ENCODE assay signal across 16 cellular contexts in the genomic region with DNA sequence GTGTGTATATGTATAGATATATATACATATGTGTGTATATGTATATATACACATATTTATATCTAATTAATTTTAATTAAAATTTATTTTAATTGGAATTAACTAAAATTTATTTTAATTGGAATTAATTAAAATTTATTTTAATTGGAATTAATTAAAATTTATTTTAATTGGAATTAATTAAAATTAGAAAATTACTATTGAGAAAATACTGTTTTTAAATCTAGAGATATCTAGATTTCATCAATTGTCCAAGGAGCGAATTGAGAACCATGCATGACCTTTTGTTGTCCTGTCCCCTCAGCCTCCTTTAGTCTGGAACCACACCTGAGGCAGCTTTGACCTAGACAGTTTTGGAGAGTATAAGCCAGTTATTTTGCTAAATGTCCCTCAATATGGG. TPM values are rescaled to one million over a fixed set of nuclear protein-coding genes. Genes with fewer than 3 reads are reported as not detected.
DNase-seq lines count a peak whose midpoint lies in the region; ATAC-seq, FAIRE-seq and TF ChIP-seq lines count a peak whose summit lies in the region.
"Had no signal": no experiment of that assay in that cellular context is flagged by ENCODE, and none has a peak within 500 bp of the region (broad histone marks: within the 10 kb centered on the region; RNA-seq: fewer than 3 reads in every experiment).

No MANE protein-coding gene starts in this region.

- H3K27ac ChIP-seq in caudate nucleus (ENCODE audit: low read depth, low read length) = peak overlapping the region; percentile 78
- H3K27ac ChIP-seq: A549, C4-2B had no signal

- ATAC-seq in omental fat pad (ENCODE audit: low FRiP score) (no peak), GM21737 (IDR thresholded peaks at IDR 0.05; ENCODE audit: unreplicated experiment) (no peak)
- ATAC-seq: A549 had no signal

- no peak for DNase-seq in RCC 7860 (ENCODE audit: low spot score)
- DNase-seq in caudate nucleus (lab: John Stamatoyannopoulos, UW) = no peak
- no peak for DNase-seq in frontal cortex (ENCODE audit: low spot score in 2 of 2)
- DNase-seq in omental fat pad (ENCODE audit: low spot score) = no peak
- no peak for DNase-seq in NCI-H2196 (lab: John Stamatoyannopoulos, UW; ENCODE audit: unreplicated experiment)
- no peak for DNase-seq in NCI-H1417 (lab: John Stamatoyannopoulos, UW)
- DNase-seq: BE2C; CD4-positive, alpha-beta memory T cell; DND-41; GF-D8; HCEC 1CT; HFFc6 had no signal

- FAIRE-seq in RCC 7860 (lab: Jason Lieb, UNC) (peak; percentile 79), frontal cortex (lab: Jason Lieb, UNC) (peak; percentile 99)
- FAIRE-seq: A549 had no signal

- no peak for TF ChIP-seq CTCF in omental fat pad (IDR thresholded peaks at IDR 0.05)

RNA-seq across cellular contexts. Expression of gene MOBP, which starts 1.8 kb away (rescaled TPM):
- 0.41 TPM for total RNA-seq in frontal cortex
- under 1 TPM in 1 of 4 donors, not detected in 3; 0.09 TPM for total RNA-seq in omental fat pad
- total RNA-seq: CD4-positive, alpha-beta memory T cell; HFFc6; HT1080 had no signal
